In genomic region chr5:115841382-115842088, GRCh38 we compare ENCODE assay signal across 1 cellular context.
A peak's percentile ranks its signal among the peaks of the same experiment; 100 is the strongest.
TF ChIP-seq lines count a peak whose summit lies in the region.

TSS of gene AP3S1 (plus strand) at chr5:115841935. CDS start at chr5:115842038, 103 bp downstream.
TSS of gene ATG12 (minus strand) at chr5:115841565. CDS start at chr5:115841552, 13 bp downstream.

TF ChIP-seq in HepG2, 621 proteins besides CTCF, POLR2A, EP300 and RAD21 (continued from another document and continues in another):
- 0 out of 2 replicates have a peak, but pooled peaks have one; percentile 44 for TF ChIP-seq PRDM4 (CRISPR knock-in tag; IDR thresholded peaks at IDR 0.05; ENCODE audit: borderline replicate concordance)
- no peak for TF ChIP-seq PCBP1 (IDR thresholded peaks at IDR 0.05; ENCODE audit: borderline replicate concordance, low read depth, low read length)
- TF ChIP-seq AGO2 (optimal IDR thresholded peaks at IDR 0.05; ENCODE audit: low read depth, low read length): no peak
- no peak for TF ChIP-seq NCOA1 (CRISPR knock-in tag; IDR thresholded peaks at IDR 0.05)
- no peak for TF ChIP-seq CERS6 (CRISPR knock-in tag; IDR thresholded peaks at IDR 0.05)
- peak; percentile 83 for TF ChIP-seq ZNF331 (CRISPR knock-in tag; IDR thresholded peaks at IDR 0.05)
- TF ChIP-seq ZNF253 (CRISPR knock-in tag; IDR thresholded peaks at IDR 0.05; ENCODE audit: borderline replicate concordance): peak; percentile 86; the same call in 1 of the 2 replicates
- TF ChIP-seq ZMAT3 (CRISPR knock-in tag; conservative IDR thresholded peaks at IDR 0.05): peak; percentile 95
- TF ChIP-seq ZNF597 (CRISPR knock-in tag; IDR thresholded peaks at IDR 0.05): no peak
- TF ChIP-seq MTA3 (CRISPR knock-in tag; IDR thresholded peaks at IDR 0.05): no peak; the same call in 1 of the 2 replicates
- TF ChIP-seq ZNF678 (CRISPR knock-in tag; IDR thresholded peaks at IDR 0.05): no peak
- TF ChIP-seq KIAA2018 (CRISPR knock-in tag; IDR thresholded peaks at IDR 0.05; ENCODE audit: borderline replicate concordance): no peak
- TF ChIP-seq NR2C2 (CRISPR knock-in tag; IDR thresholded peaks at IDR 0.05; ENCODE audit: borderline replicate concordance): peak; percentile 77; the same call in 1 of the 2 replicates
- TF ChIP-seq PPARG (CRISPR knock-in tag; conservative IDR thresholded peaks at IDR 0.05): no peak; the same call in 1 of the 2 replicates
- TF ChIP-seq CBX5 (CRISPR knock-in tag; IDR thresholded peaks at IDR 0.05; ENCODE audit: borderline replicate concordance): peak; percentile 60; the same call in 1 of the 2 replicates
- no peak for TF ChIP-seq FOXM1 (CRISPR knock-in tag; IDR thresholded peaks at IDR 0.05)
- TF ChIP-seq HDAC1 (CRISPR knock-in tag; IDR thresholded peaks at IDR 0.05): peak; percentile 78
- TF ChIP-seq MED8 (CRISPR knock-in tag; IDR thresholded peaks at IDR 0.05; ENCODE audit: insufficient replicate concordance): peak; percentile 48
- peak; percentile 87 for TF ChIP-seq ZNF639 (CRISPR knock-in tag; conservative IDR thresholded peaks at IDR 0.05)
- peak; percentile 80 for TF ChIP-seq ZNF883 (CRISPR knock-in tag; IDR thresholded peaks at IDR 0.05; ENCODE audit: not compliant biosample characterization)
- TF ChIP-seq ZNF337 (CRISPR knock-in tag; IDR thresholded peaks at IDR 0.05; ENCODE audit: borderline replicate concordance, low read depth): peak; percentile 86; the same call in 1 of the 2 replicates
- no peak for TF ChIP-seq ZNF660 (CRISPR knock-in tag; IDR thresholded peaks at IDR 0.05; ENCODE audit: borderline replicate concordance, low read depth)
- no peak; the same call in 1 of the 2 replicates for TF ChIP-seq SMAD1 (CRISPR knock-in tag; IDR thresholded peaks at IDR 0.05; ENCODE audit: borderline replicate concordance, low read depth)
- TF ChIP-seq KDM2A (CRISPR knock-in tag; IDR thresholded peaks at IDR 0.05; ENCODE audit: borderline replicate concordance, low read depth): peak; percentile 94
- TF ChIP-seq ZBTB39 (CRISPR knock-in tag; IDR thresholded peaks at IDR 0.05): peak; percentile 79; the same call in 1 of the 2 replicates
- TF ChIP-seq UBTF (CRISPR knock-in tag; IDR thresholded peaks at IDR 0.05): no peak
- TF ChIP-seq MXD3 (CRISPR knock-in tag; IDR thresholded peaks at IDR 0.05): peak; percentile 93
- peak; percentile 80; the same call in 1 of the 2 replicates for TF ChIP-seq ZBTB20 (CRISPR knock-in tag; IDR thresholded peaks at IDR 0.05; ENCODE audit: borderline replicate concordance, low read depth)
- no peak for TF ChIP-seq ZNF550 (CRISPR knock-in tag; IDR thresholded peaks at IDR 0.05; ENCODE audit: borderline replicate concordance)
- TF ChIP-seq ZNF614 (CRISPR knock-in tag; IDR thresholded peaks at IDR 0.05; ENCODE audit: borderline replicate concordance): peak; percentile 88
- peak; percentile 61 for TF ChIP-seq TOPORS (CRISPR knock-in tag; IDR thresholded peaks at IDR 0.05)
- TF ChIP-seq AGO1 (IDR thresholded peaks at IDR 0.05; ENCODE audit: low read depth, low read length, poor library complexity, severe bottlenecking): no peak
- TF ChIP-seq ZNF556 (CRISPR knock-in tag; IDR thresholded peaks at IDR 0.05; ENCODE audit: borderline replicate concordance): peak; percentile 17; the same call in 1 of the 2 replicates
- no peak for TF ChIP-seq REXO4 (CRISPR knock-in tag; IDR thresholded peaks at IDR 0.05; ENCODE audit: borderline replicate concordance)
- no peak; the same call in 1 of the 2 replicates for TF ChIP-seq ZNF720 (CRISPR knock-in tag; IDR thresholded peaks at IDR 0.05)
- TF ChIP-seq FIP1L1 (IDR thresholded peaks at IDR 0.05; ENCODE audit: borderline replicate concordance, insufficient read depth, low read depth, low read length): no peak
- TF ChIP-seq ZSCAN12 (CRISPR knock-in tag; IDR thresholded peaks at IDR 0.05): no peak
